In the genomic region with DNA sequence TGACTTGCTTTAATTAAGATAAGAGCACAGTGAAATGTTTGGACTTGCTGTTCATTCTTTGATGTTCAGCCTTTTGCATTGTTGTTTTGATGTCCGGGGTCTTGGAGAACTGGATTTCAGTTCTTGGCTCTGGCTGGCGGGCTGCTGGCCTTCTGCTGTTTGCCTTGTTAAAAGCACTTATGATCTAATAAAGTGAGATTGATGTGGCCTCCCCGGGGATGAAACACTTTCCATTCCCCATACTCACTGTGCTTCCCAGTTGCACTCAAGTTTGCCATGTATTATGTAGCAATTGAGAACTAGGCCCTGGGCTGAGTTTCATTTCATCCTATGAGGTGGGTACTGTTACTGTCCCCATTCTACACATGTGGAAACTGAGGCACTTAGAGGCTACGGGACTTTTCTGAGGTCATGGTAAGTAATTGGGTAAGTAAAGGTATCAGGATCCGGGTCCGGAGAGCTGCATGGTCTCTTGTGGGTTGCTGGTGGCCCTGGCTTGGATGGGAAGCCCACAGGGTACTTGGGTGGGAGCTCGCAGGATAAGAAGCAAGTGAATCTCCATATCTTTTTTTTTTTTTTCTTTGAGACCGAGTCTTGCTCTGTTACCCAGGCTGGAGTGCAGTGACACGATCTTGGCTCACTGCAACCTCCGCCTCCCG, we compare ENCODE assay signal across 1 cellular context.
TF ChIP-seq lines count a peak whose summit lies in the region.

No MANE protein-coding gene starts in this region.

TF ChIP-seq in SK-N-SH, 30 proteins besides CTCF, POLR2A, EP300 and RAD21 (continued from another document):
- TF ChIP-seq, protein P1, sequence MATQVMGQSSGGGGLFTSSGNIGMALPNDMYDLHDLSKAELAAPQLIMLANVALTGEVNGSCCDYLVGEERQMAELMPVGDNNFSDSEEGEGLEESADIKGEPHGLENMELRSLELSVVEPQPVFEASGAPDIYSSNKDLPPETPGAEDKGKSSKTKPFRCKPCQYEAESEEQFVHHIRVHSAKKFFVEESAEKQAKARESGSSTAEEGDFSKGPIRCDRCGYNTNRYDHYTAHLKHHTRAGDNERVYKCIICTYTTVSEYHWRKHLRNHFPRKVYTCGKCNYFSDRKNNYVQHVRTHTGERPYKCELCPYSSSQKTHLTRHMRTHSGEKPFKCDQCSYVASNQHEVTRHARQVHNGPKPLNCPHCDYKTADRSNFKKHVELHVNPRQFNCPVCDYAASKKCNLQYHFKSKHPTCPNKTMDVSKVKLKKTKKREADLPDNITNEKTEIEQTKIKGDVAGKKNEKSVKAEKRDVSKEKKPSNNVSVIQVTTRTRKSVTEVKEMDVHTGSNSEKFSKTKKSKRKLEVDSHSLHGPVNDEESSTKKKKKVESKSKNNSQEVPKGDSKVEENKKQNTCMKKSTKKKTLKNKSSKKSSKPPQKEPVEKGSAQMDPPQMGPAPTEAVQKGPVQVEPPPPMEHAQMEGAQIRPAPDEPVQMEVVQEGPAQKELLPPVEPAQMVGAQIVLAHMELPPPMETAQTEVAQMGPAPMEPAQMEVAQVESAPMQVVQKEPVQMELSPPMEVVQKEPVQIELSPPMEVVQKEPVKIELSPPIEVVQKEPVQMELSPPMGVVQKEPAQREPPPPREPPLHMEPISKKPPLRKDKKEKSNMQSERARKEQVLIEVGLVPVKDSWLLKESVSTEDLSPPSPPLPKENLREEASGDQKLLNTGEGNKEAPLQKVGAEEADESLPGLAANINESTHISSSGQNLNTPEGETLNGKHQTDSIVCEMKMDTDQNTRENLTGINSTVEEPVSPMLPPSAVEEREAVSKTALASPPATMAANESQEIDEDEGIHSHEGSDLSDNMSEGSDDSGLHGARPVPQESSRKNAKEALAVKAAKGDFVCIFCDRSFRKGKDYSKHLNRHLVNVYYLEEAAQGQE (IDR thresholded peaks at IDR 0.05; ENCODE audit: low read depth, low read length) = no peak
- TF ChIP-seq GATA2 (CRISPR knock-in tag; IDR thresholded peaks at IDR 0.05) = no peak; the same call in 1 of the 2 replicates
- no peak for TF ChIP-seq NRF1 (IDR thresholded peaks at IDR 0.05; ENCODE audit: low read depth, low read length)
- TF ChIP-seq, protein P2, sequence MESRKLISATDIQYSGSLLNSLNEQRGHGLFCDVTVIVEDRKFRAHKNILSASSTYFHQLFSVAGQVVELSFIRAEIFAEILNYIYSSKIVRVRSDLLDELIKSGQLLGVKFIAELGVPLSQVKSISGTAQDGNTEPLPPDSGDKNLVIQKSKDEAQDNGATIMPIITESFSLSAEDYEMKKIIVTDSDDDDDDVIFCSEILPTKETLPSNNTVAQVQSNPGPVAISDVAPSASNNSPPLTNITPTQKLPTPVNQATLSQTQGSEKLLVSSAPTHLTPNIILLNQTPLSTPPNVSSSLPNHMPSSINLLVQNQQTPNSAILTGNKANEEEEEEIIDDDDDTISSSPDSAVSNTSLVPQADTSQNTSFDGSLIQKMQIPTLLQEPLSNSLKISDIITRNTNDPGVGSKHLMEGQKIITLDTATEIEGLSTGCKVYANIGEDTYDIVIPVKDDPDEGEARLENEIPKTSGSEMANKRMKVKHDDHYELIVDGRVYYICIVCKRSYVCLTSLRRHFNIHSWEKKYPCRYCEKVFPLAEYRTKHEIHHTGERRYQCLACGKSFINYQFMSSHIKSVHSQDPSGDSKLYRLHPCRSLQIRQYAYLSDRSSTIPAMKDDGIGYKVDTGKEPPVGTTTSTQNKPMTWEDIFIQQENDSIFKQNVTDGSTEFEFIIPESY (IDR thresholded peaks at IDR 0.05; ENCODE audit: borderline replicate concordance, low read depth) = no peak
- no peak for TF ChIP-seq TCF12 (IDR thresholded peaks at IDR 0.05)
- TF ChIP-seq, protein P3, sequence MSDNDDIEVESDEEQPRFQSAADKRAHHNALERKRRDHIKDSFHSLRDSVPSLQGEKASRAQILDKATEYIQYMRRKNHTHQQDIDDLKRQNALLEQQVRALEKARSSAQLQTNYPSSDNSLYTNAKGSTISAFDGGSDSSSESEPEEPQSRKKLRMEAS (IDR thresholded peaks at IDR 0.05; ENCODE audit: low read depth) = no peak
- no peak for TF ChIP-seq RXRA (IDR thresholded peaks at IDR 0.05; ENCODE audit: borderline replicate concordance, low read depth)
- no peak for TF ChIP-seq FOXJ3 (CRISPR knock-in tag; IDR thresholded peaks at IDR 0.05)
- TF ChIP-seq NFIC (IDR thresholded peaks at IDR 0.05; ENCODE audit: borderline replicate concordance) = no peak
- TF ChIP-seq SMC3 (IDR thresholded peaks at IDR 0.05; ENCODE audit: low read depth, low read length) = no peak
